Comparison of ENCODE assay signal across 18 cellular contexts in the genomic region with DNA sequence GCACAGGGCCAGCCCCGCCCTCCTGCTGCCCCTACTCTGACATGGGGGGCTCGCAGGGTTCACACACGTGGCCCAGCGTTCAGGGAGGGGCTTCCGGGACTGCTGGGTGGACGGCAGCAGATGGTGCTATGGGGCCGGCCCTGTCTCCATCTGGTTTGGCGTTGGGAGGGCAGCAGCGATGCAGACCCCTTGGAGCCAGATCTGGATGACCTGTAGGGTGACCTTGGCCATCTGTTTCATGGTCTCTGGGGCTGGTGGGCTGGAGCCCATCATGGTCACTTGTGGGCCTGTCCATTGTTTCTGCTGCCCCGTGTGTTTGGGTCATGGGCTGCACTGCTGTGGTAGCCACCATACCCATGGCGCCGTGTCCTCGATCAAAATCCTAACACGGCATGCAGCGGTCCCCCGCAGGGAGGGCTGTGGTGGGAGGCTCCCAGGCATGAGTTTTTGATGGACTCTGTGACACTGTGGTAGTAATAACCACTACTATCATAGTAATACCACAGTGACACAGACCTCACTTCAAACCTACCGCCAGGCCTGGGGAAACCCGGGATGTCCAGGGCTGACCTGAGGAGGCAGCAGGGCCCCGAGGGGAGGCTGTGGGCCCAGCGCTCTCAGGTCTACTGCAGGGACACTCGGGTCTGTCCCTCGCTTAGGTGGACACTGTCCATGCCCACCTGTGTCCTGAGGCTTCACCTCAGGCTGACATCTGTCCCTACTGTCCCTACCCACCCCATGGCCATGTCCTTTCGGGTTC.
DNase-seq lines count a peak whose midpoint lies in the region; ATAC-seq and TF ChIP-seq lines count a peak whose summit lies in the region.
"Had no signal": no experiment of that assay in that cellular context is flagged by ENCODE, and none has a peak within 500 bp of the region (broad histone marks: within the 10 kb centered on the region; RNA-seq: fewer than 3 reads in every experiment).

No MANE protein-coding gene starts in this region.

- intact Hi-C loops in cardiac septum (cut with DNase I) = no loop called here
- intact Hi-C loops in left cardiac atrium (cut with DNase I) = no loop called here
- intact Hi-C loops in ovary (cut with DNase I) = no loop called here

- H3K27ac ChIP-seq in ovary = no peak overlapping the region

- peaks cover 5% of the 10 kb centered on the region for H3K27me3 Mint-ChIP-seq in glutamatergic neuron (ENCODE audit: unreplicated experiment)

- H3K27me3 ChIP-seq in ovary = no peaks in the 10 kb centered on the region

- TF ChIP-seq CTCF in glutamatergic neuron (IDR thresholded peaks at IDR 0.05; ENCODE audit: partially characterized antibody, unreplicated experiment) (no peak), ovary (IDR thresholded peaks at IDR 0.05) (no peak)

- no peaks in the 10 kb centered on the region for H3K4me1 ChIP-seq in ovary (ENCODE audit: insufficient read depth)

- no peaks in the 10 kb centered on the region for H3K36me3 ChIP-seq in ovary

- no peaks in the 10 kb centered on the region for H3K36me3 Mint-ChIP-seq in glutamatergic neuron (ENCODE audit: unreplicated experiment)

- no peak for TF ChIP-seq EP300 in ovary (IDR thresholded peaks at IDR 0.05)

- no peak for ATAC-seq in left cardiac atrium
- ATAC-seq: naive thymus-derived CD4-positive, alpha-beta T cell; stimulated activated naive CD8-positive, alpha-beta T cell treated with anti-CD3 and anti-CD28 coated beads, Interleukin-15, amount 100 ng/mL, for 72 hours had no signal

- DNase-seq in cardiac septum (ENCODE audit: low spot score) (peak; percentile 71), left cardiac atrium (no peak), glutamatergic neuron (peak; percentile 1), ovary (peak; percentile 2 to 13 (median 4)), T-helper 9 cell (no peak), GDM1 (lab: John Stamatoyannopoulos, UW) (no peak), SHP77 treated with DMSO at 0.1 percent for 48 hours (lab: John Stamatoyannopoulos, UW) (no peak), DMS53 (lab: John Stamatoyannopoulos, UW) (no peak)
- DNase-seq: activated CD4-positive, alpha-beta T cell treated with anti-CD3 and anti-CD28 coated beads, Interleukin-2, amount 10 ng/mL, durations not matched to agents 24 days and 14 days; AML-193; foreskin melanocyte; H7; Karpas-422; NCI-H1417; stimulated activated CD4-positive, alpha-beta T cell treated with anti-CD3 and anti-CD28 coated beads, Interleukin-15, amount 100 ng/mL, for 24 hours had no signal

- no peak overlapping the region for H3K4me3 ChIP-seq in ovary

- H3K9me3 Mint-ChIP-seq in glutamatergic neuron (ENCODE audit: unreplicated experiment) = peaks cover 13% of the 10 kb centered on the region
- H3K9me3 Mint-ChIP-seq: activated CD4-positive, alpha-beta T cell treated with anti-CD3 and anti-CD28 coated beads, Interleukin-2, amount 10 ng/mL, durations not matched to agents 24 days and 14 days; T-helper 1 cell treated with Interleukin-12 subunit alpha and Interleukin-12 subunit beta and Interleukin-4 antibody, amounts not matched to agents 30 μg/mL and 1 μg/mL, for 36 hours had no signal

- H3K27ac Mint-ChIP-seq in glutamatergic neuron (ENCODE audit: unreplicated experiment) = no peak overlapping the region
- H3K27ac Mint-ChIP-seq: activated CD4-positive, alpha-beta T cell treated with anti-CD3 and anti-CD28 coated beads, Interleukin-2, amount 10 ng/mL, durations not matched to agents 24 days and 14 days; naive thymus-derived CD4-positive, alpha-beta T cell; T-helper 1 cell treated with Interleukin-12 subunit alpha and Interleukin-12 subunit beta and Interleukin-4 antibody, amounts not matched to agents 30 μg/mL and 1 μg/mL, for 36 hours had no signal

- no peaks in the 10 kb centered on the region for H3K9me3 ChIP-seq in ovary

- no peak overlapping the region for H3K4me3 Mint-ChIP-seq in glutamatergic neuron (ENCODE audit: unreplicated experiment)
- H3K4me3 Mint-ChIP-seq: activated CD4-positive, alpha-beta T cell treated with anti-CD3 and anti-CD28 coated beads, Interleukin-2, amount 10 ng/mL, durations not matched to agents 24 days and 14 days; naive thymus-derived CD4-positive, alpha-beta T cell; stimulated activated naive CD8-positive, alpha-beta T cell treated with anti-CD3 and anti-CD28 coated beads, Interleukin-15, amount 100 ng/mL, for 72 hours; T-helper 1 cell treated with Interleukin-12 subunit alpha and Interleukin-12 subunit beta and Interleukin-4 antibody, amounts not matched to agents 30 μg/mL and 1 μg/mL, for 36 hours had no signal

- H3K4me1 Mint-ChIP-seq in glutamatergic neuron (ENCODE audit: low read depth, unreplicated experiment) = no peaks in the 10 kb centered on the region

- WGBS in ovary, 3 donors = 83 to 86% (median 83%) methylated on average over 22 to 23 of the region's 23 CpGs

- TF ChIP-seq POLR2A in ovary (IDR thresholded peaks at IDR 0.05) = no peak

Comparison
In these comparisons a context has a peak if more than half of its experiments do, and no peak if none do; other contexts are left out.
1. DNase-seq: peak in cardiac septum (single experiment), glutamatergic neuron (single experiment) and ovary (5 of 5); none in left cardiac atrium (single experiment), T-helper 9 cell (single experiment), GDM1 (single experiment), SHP77 treated with DMSO at 0.1 percent for 48 hours (single experiment) and DMS53 (single experiment).